In the genomic region with DNA sequence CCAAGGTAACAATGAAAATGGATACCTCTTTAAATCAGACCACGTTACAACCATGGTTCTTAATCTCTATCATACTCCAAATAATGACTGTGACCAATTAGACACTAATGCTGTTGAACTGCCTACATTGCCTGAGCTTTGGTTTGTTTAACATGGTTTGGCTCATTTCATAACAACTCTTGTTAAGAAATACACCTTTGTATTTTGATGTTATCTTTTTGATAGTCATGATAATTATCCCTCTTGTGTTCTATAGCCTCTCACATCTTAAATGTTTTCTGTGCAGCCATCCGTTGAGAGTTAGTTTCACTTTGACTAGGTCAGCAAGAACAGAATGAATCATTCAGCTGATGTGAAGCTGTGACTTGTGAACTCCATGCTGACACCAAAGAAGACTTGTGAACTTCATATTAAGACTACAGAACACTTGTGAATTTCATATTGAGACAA, we compare ENCODE assay signal across 8 cellular contexts.
DNase-seq lines count a peak whose midpoint lies in the region; ATAC-seq and TF ChIP-seq lines count a peak whose summit lies in the region.

No MANE protein-coding gene starts in this region.

- H3K4me1 Mint-ChIP-seq in activated CD4-positive, alpha-beta memory T cell treated with anti-CD3 and anti-CD28 coated beads, Interleukin-2, amount 10 ng/mL, durations not matched to agents 7 days and 5 days: peaks cover 14% of the 10 kb centered on the region
- H3K4me1 Mint-ChIP-seq in naive thymus-derived CD4-positive, alpha-beta T cell: peaks cover 0 to 8% (median 4%) of the 10 kb centered on the region in 7 donors

- H3K4me3 ChIP-seq in mesenchymal stem cell (ENCODE audit: insufficient read depth in 1 of 2, low read depth in 1 of 2, low read length in 2 of 2) (peak overlapping the region in 1 of 2 experiments; percentile 51), transverse colon (peak overlapping the region in 1 of 4 donors; percentile 2)
- no peak overlapping the region for H3K4me3 ChIP-seq in naive thymus-derived CD4-positive, alpha-beta T cell (ENCODE audit: low read length)

- peaks cover 5% of the 10 kb centered on the region for H3K36me3 Mint-ChIP-seq in activated CD4-positive, alpha-beta memory T cell treated with anti-CD3 and anti-CD28 coated beads, Interleukin-2, amount 10 ng/mL, durations not matched to agents 7 days and 5 days (ENCODE audit: low read depth)
- H3K36me3 Mint-ChIP-seq in naive thymus-derived CD4-positive, alpha-beta T cell: no peaks in the 10 kb centered on the region

- no peak overlapping the region for H2BK120ac ChIP-seq in mesenchymal stem cell (ENCODE audit: low read depth, low read length)

- H2AFZ ChIP-seq in mesenchymal stem cell (ENCODE audit: low read depth, low read length): no peak overlapping the region

- no peaks in the 10 kb centered on the region for H3K36me3 ChIP-seq in mesenchymal stem cell (ENCODE audit: control insufficient read depth in 1 of 2, insufficient read depth in 2 of 2, low read depth in 1 of 2, low read length in 2 of 2)
- no peaks in the 10 kb centered on the region for H3K36me3 ChIP-seq in transverse colon
- no peaks in the 10 kb centered on the region for H3K36me3 ChIP-seq in naive thymus-derived CD4-positive, alpha-beta T cell (ENCODE audit: control insufficient read depth in 2 of 3, insufficient read depth in 3 of 3, low read length in 3 of 3)

- peaks cover 1% of the 10 kb centered on the region for H3K27me3 Mint-ChIP-seq in activated CD4-positive, alpha-beta memory T cell treated with anti-CD3 and anti-CD28 coated beads, Interleukin-2, amount 10 ng/mL, durations not matched to agents 7 days and 5 days
- no peaks in the 10 kb centered on the region for H3K27me3 Mint-ChIP-seq in naive thymus-derived CD4-positive, alpha-beta T cell

- TF ChIP-seq POLR2A in transverse colon (IDR thresholded peaks at IDR 0.05): no peak

- H3K18ac ChIP-seq in mesenchymal stem cell (ENCODE audit: low read depth in 1 of 2, low read length in 2 of 2): no peak overlapping the region

- POLR2A ChIA-PET in activated CD4-positive, alpha-beta memory T cell treated with anti-CD3 and anti-CD28 coated beads, Interleukin-2, amount 10 ng/mL, durations not matched to agents 7 days and 5 days (lab: Charles Lee): no interaction called here
- POLR2A ChIA-PET in naive thymus-derived CD4-positive, alpha-beta T cell (lab: Charles Lee): no interaction called here

- no peak overlapping the region for H2BK12ac ChIP-seq in mesenchymal stem cell (ENCODE audit: low read length in 2 of 2)

- H3K9me3 Mint-ChIP-seq in activated CD4-positive, alpha-beta memory T cell treated with anti-CD3 and anti-CD28 coated beads, Interleukin-2, amount 10 ng/mL, durations not matched to agents 7 days and 5 days: peaks cover 5% of the 10 kb centered on the region
- H3K9me3 Mint-ChIP-seq in naive thymus-derived CD4-positive, alpha-beta T cell: peaks cover 0 to 10% (median 0%) of the 10 kb centered on the region in 11 donors

- H3K9me3 ChIP-seq in mesenchymal stem cell (ENCODE audit: control insufficient read depth, low read length) (no peaks in the 10 kb centered on the region), transverse colon (no peaks in the 10 kb centered on the region)
- no peaks in the 10 kb centered on the region for H3K9me3 ChIP-seq in naive thymus-derived CD4-positive, alpha-beta T cell (ENCODE audit: control insufficient read depth in 2 of 3, low read length in 3 of 3)

- no peak overlapping the region for H3K14ac ChIP-seq in mesenchymal stem cell (ENCODE audit: low read length in 2 of 2)

- H3K9ac ChIP-seq in mesenchymal stem cell (ENCODE audit: low read length): peak overlapping the region; percentile 39

- TF ChIP-seq EP300 in transverse colon (IDR thresholded peaks at IDR 0.05; ENCODE audit: low read depth): no peak

- no peak overlapping the region for H3K4ac ChIP-seq in mesenchymal stem cell (ENCODE audit: low read depth in 1 of 2, low read length in 2 of 2)

- H3K4me3 Mint-ChIP-seq in activated CD4-positive, alpha-beta memory T cell treated with anti-CD3 and anti-CD28 coated beads, Interleukin-2, amount 10 ng/mL, durations not matched to agents 7 days and 5 days: peak overlapping the region; percentile 11
- peak overlapping the region in 3 of 10 donors; percentile 7 to 60 (median 7) for H3K4me3 Mint-ChIP-seq in naive thymus-derived CD4-positive, alpha-beta T cell

- H3K27ac Mint-ChIP-seq in activated CD4-positive, alpha-beta memory T cell treated with anti-CD3 and anti-CD28 coated beads, Interleukin-2, amount 10 ng/mL, durations not matched to agents 7 days and 5 days: peak overlapping the region; percentile 62
- H3K27ac Mint-ChIP-seq in naive thymus-derived CD4-positive, alpha-beta T cell: peak overlapping the region in 1 of 9 donors; percentile 69

- H3K23ac ChIP-seq in mesenchymal stem cell (ENCODE audit: low read length in 2 of 2): no peak overlapping the region

- H3K4me1 ChIP-seq in mesenchymal stem cell (ENCODE audit: control insufficient read depth, insufficient read depth, low read depth, low read length) (no peaks in the 10 kb centered on the region), transverse colon (peaks cover 0 to 7% (median 0%) of the 10 kb centered on the region in 4 donors)
- H3K4me1 ChIP-seq in naive thymus-derived CD4-positive, alpha-beta T cell (ENCODE audit: control insufficient read depth in 2 of 2, insufficient read depth in 2 of 2, low read length in 2 of 2): no peaks in the 10 kb centered on the region

- H4K8ac ChIP-seq in mesenchymal stem cell (ENCODE audit: low read length): no peak overlapping the region

- DNase-seq in activated CD4-positive, alpha-beta memory T cell treated with anti-CD3 and anti-CD28 coated beads, Interleukin-2, amount 10 ng/mL, durations not matched to agents 7 days and 5 days: peak; percentile 17
- DNase-seq in mesenchymal stem cell (peak; percentile 57), transverse colon (no peak), GM19240 (ENCODE audit: insufficient read length, low spot score) (no peak)
- DNase-seq in naive thymus-derived CD4-positive, alpha-beta T cell: no peak

- no peak overlapping the region for H2BK15ac ChIP-seq in mesenchymal stem cell (ENCODE audit: low read depth, poor library complexity, severe bottlenecking)

- no peaks in the 10 kb centered on the region for H3K27me3 ChIP-seq in mesenchymal stem cell (ENCODE audit: control insufficient read depth in 1 of 2, insufficient read depth in 1 of 2, low read length in 2 of 2)
- no peaks in the 10 kb centered on the region for H3K27me3 ChIP-seq in transverse colon
- H3K27me3 ChIP-seq in naive thymus-derived CD4-positive, alpha-beta T cell (ENCODE audit: control insufficient read depth in 2 of 2, insufficient read depth in 2 of 2, low read length in 2 of 2): no peaks in the 10 kb centered on the region

- H2BK5ac ChIP-seq in mesenchymal stem cell (ENCODE audit: low read depth, low read length, poor library complexity, severe bottlenecking): no peak overlapping the region

- H4K91ac ChIP-seq in mesenchymal stem cell (ENCODE audit: low read length): no peak overlapping the region

- ATAC-seq in GM18498 (IDR thresholded peaks at IDR 0.05; ENCODE audit: unreplicated experiment) (peak; percentile 99), GM21515 (IDR thresholded peaks at IDR 0.05; ENCODE audit: unreplicated experiment) (peak; percentile 98), HG03575 (IDR thresholded peaks at IDR 0.05; ENCODE audit: extremely low read depth, insufficient number of reproducible peaks, low FRiP score, unreplicated experiment) (peak; percentile 99)
- ATAC-seq in naive thymus-derived CD4-positive, alpha-beta T cell: no peak

- TF ChIP-seq CTCF in transverse colon (IDR thresholded peaks at IDR 0.05): no peak

- H3K4me2 ChIP-seq in mesenchymal stem cell (ENCODE audit: low read length, poor library complexity, severe bottlenecking): no peak overlapping the region

- intact Hi-C loops in transverse colon (cut with DNase I; ENCODE audit: low total_unique reads): no loop called here
- intact Hi-C loops in naive thymus-derived CD4-positive, alpha-beta T cell (cut with micrococcal nuclease): no loop called here

- WGBS in mesenchymal stem cell: 55% methylated on average over 1 of the region's 2 CpGs
- 10 to 25% methylated on average over 2 of the region's 2 CpGs for WGBS in transverse colon (ENCODE audit: low coverage in 1 of 2), 2 donors

- in situ Hi-C loops in transverse colon (cut with MboI; ENCODE audit: low pct_ligation_motif_present in 1 of 4, low pct_unique_long_range_greater_than_20kb in 1 of 4, low sequenced_read_pairs in 3 of 4): no loop called here

- H3K27ac ChIP-seq in mesenchymal stem cell (ENCODE audit: low read length, poor library complexity, severe bottlenecking): peak overlapping the region; percentile 23
- no peak overlapping the region for H3K27ac ChIP-seq in transverse colon
- no peak overlapping the region for H3K27ac ChIP-seq in naive thymus-derived CD4-positive, alpha-beta T cell (ENCODE audit: low read depth, low read length)

- no peak overlapping the region for H2AK5ac ChIP-seq in mesenchymal stem cell (ENCODE audit: low read length, severe bottlenecking)

- CTCF ChIA-PET in activated CD4-positive, alpha-beta memory T cell treated with anti-CD3 and anti-CD28 coated beads, Interleukin-2, amount 10 ng/mL, durations not matched to agents 7 days and 5 days (lab: Charles Lee): interaction anchor here (1.0 kb wide), 1 partner anchor 58 kb away, joined by 3 read pairs; no protein-coding TSS in a partner anchor
- CTCF ChIA-PET in naive thymus-derived CD4-positive, alpha-beta T cell (lab: Charles Lee): no interaction called here

- H3K79me1 ChIP-seq in mesenchymal stem cell (replicated peaks; ENCODE audit: low read length, poor library complexity, severe bottlenecking): no peaks in the 10 kb centered on the region

Comparison
In these comparisons a context has a peak if more than half of its experiments do, and no peak if none do; other contexts are left out.
1. DNase-seq: peak in activated CD4-positive, alpha-beta memory T cell treated with anti-CD3 and anti-CD28 coated beads, Interleukin-2, amount 10 ng/mL, durations not matched to agents 7 days and 5 days (single experiment) and mesenchymal stem cell (single experiment); none in transverse colon (single experiment), naive thymus-derived CD4-positive, alpha-beta T cell (0 of 9) and GM19240 (single experiment).